Comparison of ENCODE assay signal across 8 cellular contexts in genomic region chr19:9786342-9786741, GRCh38. TPM values are rescaled to one million over a fixed set of nuclear protein-coding genes. Genes with fewer than 3 reads are reported as not detected.
DNase-seq lines count a peak whose midpoint lies in the region; ATAC-seq and TF ChIP-seq lines count a peak whose summit lies in the region.

No MANE protein-coding gene starts in this region.

- no peak for TF ChIP-seq POLR2A in prostate gland (IDR thresholded peaks at IDR 0.05)

- 50% methylated on average over 9 of the region's 9 CpGs for WGBS in prostate gland

- H3K4me3 ChIP-seq in DOHH2 (ENCODE audit: low read length) (peak overlapping the region; percentile 84), fibroblast of villous mesenchyme (ENCODE audit: low read depth, low read length) (peak overlapping the region; percentile 85), prostate gland (peak overlapping the region; percentile 63 to 73)

- no peaks in the 10 kb centered on the region for H3F3A ChIP-seq in DOHH2 (ENCODE audit: control insufficient read depth, insufficient read depth)

- intact Hi-C loops in prostate gland (cut with DNase I): loop anchor here (2.0 to 10.0 kb wide), 2 partner anchors 112 to 164 kb away; partner anchors contain the start of gene ZNF562

- no peaks in the 10 kb centered on the region for H3K36me3 ChIP-seq in DOHH2 (ENCODE audit: control insufficient read depth, low read length)
- no peaks in the 10 kb centered on the region for H3K36me3 ChIP-seq in prostate gland

- no peaks in the 10 kb centered on the region for H3K9me3 ChIP-seq in DOHH2 (ENCODE audit: control insufficient read depth, insufficient read depth, low read length)
- no peaks in the 10 kb centered on the region for H3K9me3 ChIP-seq in prostate gland

- no peaks in the 10 kb centered on the region for H3K9me2 ChIP-seq in DOHH2 (replicated peaks; ENCODE audit: control insufficient read depth, low read length)

- no peak for ATAC-seq in HG03175 (IDR thresholded peaks at IDR 0.05; ENCODE audit: unreplicated experiment)
- ATAC-seq in HG02759 (IDR thresholded peaks at IDR 0.05; ENCODE audit: unreplicated experiment): no peak

- no peak for DNase-seq in fibroblast of villous mesenchyme (ENCODE audit: low read depth)
- no peak for DNase-seq in prostate gland (ENCODE audit: low spot score)
- no peak for DNase-seq in NCI-H82 (lab: John Stamatoyannopoulos, UW)
- DNase-seq in DMS79 treated with DMSO at 0.1 percent for 48 hours (lab: John Stamatoyannopoulos, UW): no peak

- TF ChIP-seq CTCF in DOHH2 (IDR thresholded peaks at IDR 0.05; ENCODE audit: low read depth, low read length, poor library complexity, severe bottlenecking): no peak
- no peak for TF ChIP-seq CTCF in VCaP (conservative IDR thresholded peaks at IDR 0.05)
- no peak for TF ChIP-seq CTCF in fibroblast of villous mesenchyme (IDR thresholded peaks at IDR 0.05; ENCODE audit: insufficient read depth, low read depth, low read length)
- TF ChIP-seq CTCF in prostate gland (IDR thresholded peaks at IDR 0.05): no peak

- H3K79me2 ChIP-seq in DOHH2 (ENCODE audit: control insufficient read depth, low read length): no peaks in the 10 kb centered on the region

- H3K4me1 ChIP-seq in DOHH2 (ENCODE audit: control insufficient read depth, low read length): peaks cover 13% of the 10 kb centered on the region
- H3K4me1 ChIP-seq in prostate gland (replicated peaks): no peaks in the 10 kb centered on the region

- H4K20me1 ChIP-seq in DOHH2 (ENCODE audit: control insufficient read depth, insufficient read depth, low read depth, low read length): no peaks in the 10 kb centered on the region

- H3K27me3 ChIP-seq in DOHH2 (ENCODE audit: control insufficient read depth, low read length) (no peaks in the 10 kb centered on the region), prostate gland (replicated peaks; ENCODE audit: insufficient read depth) (no peaks in the 10 kb centered on the region)

- H3K27ac ChIP-seq in DOHH2 (ENCODE audit: low read depth, low read length): no peak overlapping the region
- peak overlapping the region; percentile 66 for H3K27ac ChIP-seq in VCaP
- H3K27ac ChIP-seq in prostate gland: peak overlapping the region; percentile 99

- H3K4me2 ChIP-seq in DOHH2 (ENCODE audit: low read length): peak overlapping the region; percentile 83

RNA-seq across cellular contexts. Expression of gene ZNF846, which starts 17.8 kb away (rescaled TPM):
- total RNA-seq in fibroblast of villous mesenchyme (7.7 and 10.8 TPM in 2 replicates), prostate gland (10 to 100 TPM; 24.5 to 30.8 TPM)

RNA-seq across cellular contexts. Expression of gene FBXL12, which starts 32.5 kb away (rescaled TPM):
- total RNA-seq in fibroblast of villous mesenchyme: 21.6 and 26.7 TPM in 2 replicates
- 10 to 100 TPM; 17.6 to 50.6 TPM for total RNA-seq in prostate gland

RNA-seq across cellular contexts. Expression of gene UBL5, which starts 41.4 kb away (rescaled TPM):
- total RNA-seq in fibroblast of villous mesenchyme (126 and 197 TPM in 2 replicates), prostate gland (100 to 1,000 TPM; 543 to 675 TPM)

RNA-seq across cellular contexts. Expression of gene PIN1, which starts 48.8 kb away (rescaled TPM):
- 76.0 and 87.9 TPM in 2 replicates for total RNA-seq in fibroblast of villous mesenchyme
- total RNA-seq in prostate gland: 100 to 1,000 TPM; 167 to 202 TPM
